Comparison of ENCODE assay signal across 8 cellular contexts in the genomic region with DNA sequence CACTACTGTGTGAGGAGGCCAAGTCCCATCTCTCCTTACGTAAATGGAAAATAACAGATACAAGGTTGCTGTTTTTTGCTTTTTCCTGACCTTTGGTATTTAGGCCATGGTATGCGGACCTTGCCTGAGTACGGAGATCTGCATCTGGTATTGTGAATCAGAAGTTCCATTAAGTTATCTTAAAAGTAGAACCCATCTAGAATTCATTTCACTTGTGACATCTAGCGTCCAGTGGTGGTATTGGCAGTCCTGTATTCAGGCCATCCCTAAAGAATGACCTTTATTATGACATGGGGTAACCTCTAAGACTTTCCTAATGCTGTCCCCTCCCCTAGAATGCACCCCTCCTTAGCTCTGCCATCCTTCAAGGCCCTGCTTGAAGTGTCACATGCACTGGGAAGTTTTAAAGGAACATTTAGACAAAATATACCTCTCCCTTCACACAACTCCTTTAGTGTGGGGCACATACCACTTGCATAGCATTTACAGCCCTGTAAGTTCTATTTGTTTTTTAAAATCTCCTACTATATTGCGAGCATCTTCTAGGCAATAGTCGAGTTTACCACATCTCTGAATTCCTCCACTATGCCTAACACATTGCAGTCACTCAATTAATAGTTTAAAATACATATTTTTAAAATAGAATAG. TPM values are rescaled to one million over a fixed set of nuclear protein-coding genes. Genes with fewer than 3 reads are reported as not detected.
DNase-seq lines count a peak whose midpoint lies in the region; ATAC-seq and TF ChIP-seq lines count a peak whose summit lies in the region.

No MANE protein-coding gene starts in this region.

- H3K4me1 ChIP-seq in Peyer's patch, result peaks cover 0 to 6% (median 3%) of the 10 kb centered on the region in 4 donors
- H3K4me1 ChIP-seq in ovary (ENCODE audit: insufficient read depth), result peaks cover 2% of the 10 kb centered on the region
- peaks cover 8 to 11% (median 9%) of the 10 kb centered on the region in 4 donors for H3K4me1 ChIP-seq in upper lobe of left lung

- H3K27me3 ChIP-seq in BJ (ENCODE audit: control insufficient read depth, insufficient read depth, low read length) (no peaks in the 10 kb centered on the region), Peyer's patch (no peaks in the 10 kb centered on the region), ovary (no peaks in the 10 kb centered on the region), upper lobe of left lung (no peaks in the 10 kb centered on the region)

- TF ChIP-seq EP300 in ovary (IDR thresholded peaks at IDR 0.05), result no peak
- TF ChIP-seq EP300 in upper lobe of left lung (IDR thresholded peaks at IDR 0.05), result no peak

- H3K36me3 ChIP-seq in BJ (ENCODE audit: control insufficient read depth, insufficient read depth, low read length) (no peaks in the 10 kb centered on the region), Peyer's patch (no peaks in the 10 kb centered on the region), ovary (no peaks in the 10 kb centered on the region), upper lobe of left lung (no peaks in the 10 kb centered on the region)

- no peak for DNase-seq in BJ (ENCODE audit: low read depth)
- DNase-seq in Peyer's patch, result peak in 2 of 3 donors; percentile 67 to 83
- peak; percentile 71 to 76 for DNase-seq in activated T-cell treated with anti-CD3 and anti-CD28 coated beads, Interleukin-2, amount 50 U/mL, for 48 hours
- peak; percentile 62 for DNase-seq in fibroblast of villous mesenchyme (ENCODE audit: low read depth)
- peak in 4 of 5 donors; percentile 13 to 65 (median 36) for DNase-seq in ovary
- peak in 1 of 2 donors; percentile 28 for DNase-seq in upper lobe of left lung

- TF ChIP-seq CTCF in BJ (IDR thresholded peaks at IDR 0.05; ENCODE audit: insufficient read depth, low read depth, low read length) (peak; percentile 83), Peyer's patch (IDR thresholded peaks at IDR 0.05) (peak; percentile 64 to 84 (median 78)), fibroblast of villous mesenchyme (IDR thresholded peaks at IDR 0.05; ENCODE audit: insufficient read depth, low read depth, low read length) (peak; percentile 84), ovary (IDR thresholded peaks at IDR 0.05) (peak in 2 of 3 donors; percentile 60 to 73), upper lobe of left lung (IDR thresholded peaks at IDR 0.05) (peak; percentile 64 to 85 (median 78))

- intact Hi-C loops in ovary (cut with DNase I), result loop anchor here in 3 of 4 donors (10.0 kb wide), 2 partner anchors 897 to 907 kb away; no protein-coding TSS in a partner anchor

- no peaks in the 10 kb centered on the region for H3K9me3 ChIP-seq in Peyer's patch
- H3K9me3 ChIP-seq in ovary, result no peaks in the 10 kb centered on the region
- no peaks in the 10 kb centered on the region for H3K9me3 ChIP-seq in upper lobe of left lung

- peak; percentile 52 for ATAC-seq in GM18868 (IDR thresholded peaks at IDR 0.05; ENCODE audit: unreplicated experiment)
- peak; percentile 50 for ATAC-seq in HG03354 (IDR thresholded peaks at IDR 0.05; ENCODE audit: poor library complexity, severe bottlenecking, unreplicated experiment)
- peak; percentile 46 to 66 for ATAC-seq in upper lobe of left lung (ENCODE audit: low FRiP score in 2 of 2)

- TF ChIP-seq POLR2A in Peyer's patch (IDR thresholded peaks at IDR 0.05), result no peak
- no peak for TF ChIP-seq POLR2A in ovary (IDR thresholded peaks at IDR 0.05)
- no peak for TF ChIP-seq POLR2A in upper lobe of left lung (IDR thresholded peaks at IDR 0.05)

- H3K27ac ChIP-seq in Peyer's patch (no peak overlapping the region), ovary (no peak overlapping the region), upper lobe of left lung (no peak overlapping the region)

- CTCF ChIA-PET in BJ (lab: Yijun Ruan, JAX), result interaction anchor here (0.8 to 3.9 kb wide), 17 partner anchors 10 to 907 kb away, joined by 3 to 19 read pairs (median 3); a partner anchor contains a TSS

- H3K4me3 ChIP-seq in BJ (ENCODE audit: low read depth, low read length) (no peak overlapping the region), Peyer's patch (no peak overlapping the region), fibroblast of villous mesenchyme (ENCODE audit: low read depth, low read length) (no peak overlapping the region), ovary (no peak overlapping the region), upper lobe of left lung (no peak overlapping the region)

- WGBS in ovary, 3 donors, result 19 to 24% (median 20%) methylated on average over 6 of the region's 6 CpGs
- 25 to 26% methylated on average over 6 of the region's 6 CpGs for WGBS in upper lobe of left lung, 2 donors

- POLR2A ChIA-PET in BJ (lab: Charles Lee), result no interaction called here

RNA-seq across cellular contexts. Expression of a gene that starts 1.9 kb away (rescaled TPM):
- polyA plus RNA-seq in BJ (2011; rRNA removed), result 35.4 and 39.2 TPM in 2 replicates
- polyA minus RNA-seq in BJ (2011; rRNA and poly(A)+ RNA removed), result 8.2 and 8.7 TPM in 2 replicates
- total RNA-seq in Peyer's patch, result 10 to 100 TPM in 1 of 4 donors, 1 to 10 TPM in 3; 3.9 to 14.9 (median 6.6) TPM
- 25.4 and 44.0 TPM in 2 replicates for total RNA-seq in fibroblast of villous mesenchyme
- total RNA-seq in ovary, result 10 to 100 TPM in 1 of 7 donors, 1 to 10 TPM in 6; 4.1 to 10.4 (median 7.2) TPM
- 1 to 10 TPM; 6.6 to 7.5 TPM for polyA plus RNA-seq in ovary
- total RNA-seq in upper lobe of left lung, result 1 to 10 TPM; 1.9 to 9.2 (median 5.5) TPM

RNA-seq across cellular contexts. Expression of a gene that starts 55.4 kb away (rescaled TPM):
- polyA plus RNA-seq in BJ (2011; rRNA removed), result 2.0 TPM in 2 replicates
- polyA minus RNA-seq in BJ (2011; rRNA and poly(A)+ RNA removed), result 4.1 and 6.1 TPM in 2 replicates
- 100 to 1,000 TPM in 1 of 4 donors, 10 to 100 TPM in 3; 13.8 to 200 (median 17.8) TPM for total RNA-seq in Peyer's patch
- total RNA-seq in fibroblast of villous mesenchyme, result 6.1 and 7.3 TPM in 2 replicates
- 10 to 100 TPM in 1 of 7 donors, 1 to 10 TPM in 6; 4.2 to 10.2 (median 5.4) TPM for total RNA-seq in ovary
- polyA plus RNA-seq in ovary, result 1 to 10 TPM; 1.3 to 8.1 TPM
- 100 to 1,000 TPM in 1 of 6 donors, 10 to 100 TPM in 5; 46.7 to 150 (median 73.8) TPM for total RNA-seq in upper lobe of left lung
